9 cellular contexts compared by ENCODE assay signal in genomic region chr3:195632046-195632445, GRCh38. TPM values are rescaled to one million over a fixed set of nuclear protein-coding genes. Genes with fewer than 3 reads are reported as not detected.
DNase-seq lines count a peak whose midpoint lies in the region; ATAC-seq and TF ChIP-seq lines count a peak whose summit lies in the region.
"Not testable (repeated sequence)": the region's sequence is repeated elsewhere in the genome, so short reads cannot be mapped to it uniquely, and the experiment has no call there.
"Had no signal": no experiment of that assay in that cellular context is flagged by ENCODE, and none has a peak within 500 bp of the region (broad histone marks: within the 10 kb centered on the region; RNA-seq: fewer than 3 reads in every experiment).

No MANE protein-coding gene starts in this region.

- not testable (repeated sequence) for ATAC-seq in activated CD8-positive, alpha-beta T cell treated with anti-CD3 and anti-CD28 coated beads for 36 hours; activated T-helper 17 cell treated with anti-CD3 and anti-CD28 coated beads, Interleukin-2, amount 50 U/mL, for 72 hours (replicated peaks); activated naive CD8-positive, alpha-beta T cell treated with anti-CD3 and anti-CD28 coated beads, Interleukin-2, amount 50 U/mL, for 24 hours

- H3K27me3 ChIP-seq in BLaER1 treated with 17β-estradiol and CSF1 and Interleukin-3, amounts not matched to agents 10 nM and 100 nM = peaks cover 0 to 44% (median 0%) of the 10 kb centered on the region in 11 experiments; a peak in 9 of 22 replicates

- not testable (repeated sequence) for H3K4me3 Mint-ChIP-seq in T-helper 1 cell treated with Interleukin-12 subunit alpha and Interleukin-12 subunit beta and Interleukin-4 antibody, amounts not matched to agents 30 μg/mL and 1 μg/mL, for 36 hours; activated CD8-positive, alpha-beta T cell treated with anti-CD3 and anti-CD28 coated beads for 36 hours; activated naive CD8-positive, alpha-beta T cell treated with anti-CD3 and anti-CD28 coated beads, Interleukin-2, amount 50 U/mL, for 24 hours
- H3K4me3 Mint-ChIP-seq in activated T-helper 17 cell treated with anti-CD3 and anti-CD28 coated beads, Interleukin-2, amount 50 U/mL, for 72 hours = peak overlapping the region; percentile 76

- H3K9me3 ChIP-seq in BLaER1 treated with 17β-estradiol and CSF1 and Interleukin-3, amounts not matched to agents 10 nM and 100 nM (replicated peaks in 1 of 11) = not testable (repeated sequence)

- not testable (repeated sequence) for TF ChIP-seq CTCF in activated CD8-positive, alpha-beta T cell treated with anti-CD3 and anti-CD28 coated beads for 36 hours (IDR thresholded peaks at IDR 0.05)

- intact Hi-C loops in activated CD8-positive, alpha-beta T cell treated with anti-CD3 and anti-CD28 coated beads for 36 hours (cut with micrococcal nuclease) = not testable (repeated sequence)

- not testable (repeated sequence) for H3K4me3 ChIP-seq in BLaER1 treated with 17β-estradiol and CSF1 and Interleukin-3, amounts not matched to agents 10 nM and 100 nM

- H3K4me1 ChIP-seq in BLaER1 treated with 17β-estradiol and CSF1 and Interleukin-3, amounts not matched to agents 10 nM and 100 nM = peaks cover 0 to 54% (median 37%) of the 10 kb centered on the region in 10 experiments; a peak in 14 of 20 replicates

- H3K27ac ChIP-seq in BLaER1 treated with 17β-estradiol and CSF1 and Interleukin-3, amounts not matched to agents 10 nM and 100 nM = not testable (repeated sequence)

- POLR2A ChIA-PET in activated CD8-positive, alpha-beta T cell treated with anti-CD3 and anti-CD28 coated beads for 36 hours (lab: Charles Lee) = not testable (repeated sequence)

- CTCF ChIA-PET in activated CD8-positive, alpha-beta T cell treated with anti-CD3 and anti-CD28 coated beads for 36 hours (lab: Charles Lee) = not testable (repeated sequence)

- not testable (repeated sequence) for H3K36me3 Mint-ChIP-seq in T-helper 1 cell treated with Interleukin-12 subunit alpha and Interleukin-12 subunit beta and Interleukin-4 antibody, amounts not matched to agents 30 μg/mL and 1 μg/mL, for 36 hours (ENCODE audit: low read depth); activated CD8-positive, alpha-beta T cell treated with anti-CD3 and anti-CD28 coated beads for 36 hours (ENCODE audit: low read depth); activated naive CD8-positive, alpha-beta T cell treated with anti-CD3 and anti-CD28 coated beads, Interleukin-2, amount 50 U/mL, for 24 hours (ENCODE audit: low read depth)
- peaks cover 18% of the 10 kb centered on the region for H3K36me3 Mint-ChIP-seq in activated T-helper 17 cell treated with anti-CD3 and anti-CD28 coated beads, Interleukin-2, amount 50 U/mL, for 72 hours (ENCODE audit: low read depth)

- peak overlapping the region in 8 of 11 experiments; percentile 20 to 71 (median 62); a peak in 9 of 22 replicates for H3K4me2 ChIP-seq in BLaER1 treated with 17β-estradiol and CSF1 and Interleukin-3, amounts not matched to agents 10 nM and 100 nM

- not testable (repeated sequence) for H4K20me1 ChIP-seq in BLaER1 treated with 17β-estradiol and CSF1 and Interleukin-3, amounts not matched to agents 10 nM and 100 nM

- H3K27me3 Mint-ChIP-seq in T-helper 1 cell treated with Interleukin-12 subunit alpha and Interleukin-12 subunit beta and Interleukin-4 antibody, amounts not matched to agents 30 μg/mL and 1 μg/mL, for 36 hours (ENCODE audit: low read depth); activated CD8-positive, alpha-beta T cell treated with anti-CD3 and anti-CD28 coated beads for 36 hours; activated T-helper 17 cell treated with anti-CD3 and anti-CD28 coated beads, Interleukin-2, amount 50 U/mL, for 72 hours; activated naive CD8-positive, alpha-beta T cell treated with anti-CD3 and anti-CD28 coated beads, Interleukin-2, amount 50 U/mL, for 24 hours: not testable (repeated sequence)

- not testable (repeated sequence) for H3K36me3 ChIP-seq in BLaER1 treated with 17β-estradiol and CSF1 and Interleukin-3, amounts not matched to agents 10 nM and 100 nM

- H3K27ac Mint-ChIP-seq in T-helper 1 cell treated with Interleukin-12 subunit alpha and Interleukin-12 subunit beta and Interleukin-4 antibody, amounts not matched to agents 30 μg/mL and 1 μg/mL, for 36 hours = peak overlapping the region; percentile 53
- H3K27ac Mint-ChIP-seq in activated CD8-positive, alpha-beta T cell treated with anti-CD3 and anti-CD28 coated beads for 36 hours = peak overlapping the region; percentile 85
- peak overlapping the region; percentile 99 for H3K27ac Mint-ChIP-seq in activated T-helper 17 cell treated with anti-CD3 and anti-CD28 coated beads, Interleukin-2, amount 50 U/mL, for 72 hours
- peak overlapping the region; percentile 84 for H3K27ac Mint-ChIP-seq in activated naive CD8-positive, alpha-beta T cell treated with anti-CD3 and anti-CD28 coated beads, Interleukin-2, amount 50 U/mL, for 24 hours

- not testable (repeated sequence) for H3K9me3 Mint-ChIP-seq in T-helper 1 cell treated with Interleukin-12 subunit alpha and Interleukin-12 subunit beta and Interleukin-4 antibody, amounts not matched to agents 30 μg/mL and 1 μg/mL, for 36 hours; activated CD8-positive, alpha-beta T cell treated with anti-CD3 and anti-CD28 coated beads for 36 hours; activated T-helper 17 cell treated with anti-CD3 and anti-CD28 coated beads, Interleukin-2, amount 50 U/mL, for 72 hours; activated naive CD8-positive, alpha-beta T cell treated with anti-CD3 and anti-CD28 coated beads, Interleukin-2, amount 50 U/mL, for 24 hours

- not testable (repeated sequence) for DNase-seq in activated CD8-positive, alpha-beta T cell treated with anti-CD3 and anti-CD28 coated beads for 36 hours; activated naive CD8-positive, alpha-beta T cell treated with anti-CD3 and anti-CD28 coated beads, Interleukin-2, amount 50 U/mL, for 24 hours
- DNase-seq in mesenteric fat pad (ENCODE audit: low spot score) = peak; percentile 77
- DNase-seq in stimulated activated CD8-positive, alpha-beta memory T cell treated with anti-CD3 and anti-CD28 coated beads, Interleukin-4, amount 100 ng/mL, for 48 hours = peak; percentile 22

- H3K4me1 Mint-ChIP-seq in T-helper 1 cell treated with Interleukin-12 subunit alpha and Interleukin-12 subunit beta and Interleukin-4 antibody, amounts not matched to agents 30 μg/mL and 1 μg/mL, for 36 hours (ENCODE audit: low read depth) = not testable (repeated sequence)
- H3K4me1 Mint-ChIP-seq in activated CD8-positive, alpha-beta T cell treated with anti-CD3 and anti-CD28 coated beads for 36 hours (ENCODE audit: low read depth) = peaks cover 16% of the 10 kb centered on the region
- H3K4me1 Mint-ChIP-seq in activated T-helper 17 cell treated with anti-CD3 and anti-CD28 coated beads, Interleukin-2, amount 50 U/mL, for 72 hours = peaks cover 12% of the 10 kb centered on the region
- peaks cover 15% of the 10 kb centered on the region for H3K4me1 Mint-ChIP-seq in activated naive CD8-positive, alpha-beta T cell treated with anti-CD3 and anti-CD28 coated beads, Interleukin-2, amount 50 U/mL, for 24 hours

- H3K9ac ChIP-seq in BLaER1 treated with 17β-estradiol and CSF1 and Interleukin-3, amounts not matched to agents 10 nM and 100 nM = not testable (repeated sequence)

RNA-seq across cellular contexts. Expression of gene APOD, which starts 48.3 kb away (rescaled TPM):
- total RNA-seq in activated CD8-positive, alpha-beta T cell treated with anti-CD3 and anti-CD28 coated beads for 36 hours = not detected
- 1 to 10 TPM in 1 of 2 donors, not detected in 1; 4.2 TPM for total RNA-seq in activated T-helper 17 cell treated with anti-CD3 and anti-CD28 coated beads, Interleukin-2, amount 50 U/mL, for 72 hours
- total RNA-seq in mesenteric fat pad = 362 TPM
- total RNA-seq: CD8-positive, alpha-beta T cell; H7 had no signal

Comparison
In these comparisons a context has a peak if more than half of its experiments do, and no peak if none do; other contexts are left out.
1. RNA of gene APOD, which starts 48.3 kb away (total RNA-seq): 362 TPM in mesenteric fat pad (single experiment); 4.2 TPM in activated T-helper 17 cell treated with anti-CD3 and anti-CD28 coated beads, Interleukin-2, amount 50 U/mL, for 72 hours and not detected in activated CD8-positive, alpha-beta T cell treated with anti-CD3 and anti-CD28 coated beads for 36 hours; every median in the first group is over 10 times any median in the second.
2. Peak in every context shown above with its lines, with median percentiles within 50 percentile points of each other: H3K27ac Mint-ChIP-seq.